20 cellular contexts compared by ENCODE assay signal in the genomic region with DNA sequence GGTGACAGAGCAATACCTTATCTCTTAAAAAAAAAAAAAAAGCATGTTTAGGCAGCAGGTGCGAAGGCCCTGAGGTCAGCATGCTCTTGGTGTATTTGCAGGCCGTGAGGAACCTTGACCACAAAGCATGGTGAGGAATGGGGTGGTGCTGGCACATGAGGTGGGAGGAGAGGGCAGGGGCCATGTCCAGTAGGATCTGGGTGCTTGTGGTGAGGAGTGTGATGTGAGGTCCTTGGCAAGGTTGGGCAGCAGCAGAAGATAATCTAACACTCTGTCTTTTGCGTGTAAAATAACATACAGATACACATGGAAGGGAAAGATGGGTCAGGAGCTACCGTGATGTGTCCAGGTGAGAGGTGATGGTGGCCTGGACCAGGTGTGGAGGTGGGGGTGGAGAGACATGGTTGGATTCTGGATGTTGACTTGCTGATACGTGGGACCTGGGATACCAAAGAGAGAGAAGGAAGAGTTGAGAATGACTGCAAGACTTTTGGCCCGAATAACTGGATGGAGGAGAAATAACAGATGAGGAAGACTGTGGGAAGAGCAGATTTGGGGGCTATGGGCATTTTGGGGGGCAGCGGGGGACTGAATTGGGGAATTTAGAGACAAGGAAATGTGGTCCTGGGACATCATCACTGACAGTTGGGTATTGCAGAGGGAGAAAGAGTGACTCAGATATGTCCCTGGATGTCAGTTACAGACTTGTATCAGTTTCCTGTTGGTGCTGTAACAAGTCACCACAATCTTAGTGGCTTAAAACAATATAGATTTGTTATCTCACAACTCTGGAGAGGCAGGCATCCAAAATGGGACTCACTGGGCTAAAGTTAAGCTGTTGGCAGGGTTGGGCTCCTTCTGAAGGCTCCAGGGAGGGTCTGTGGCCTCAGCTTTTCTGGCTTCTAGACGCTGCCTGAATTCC.
A peak's percentile ranks its signal among the peaks of the same experiment; 100 is the strongest.
DNase-seq lines count a peak whose midpoint lies in the region; ATAC-seq, FAIRE-seq and TF ChIP-seq lines count a peak whose summit lies in the region.
"Had no signal": no experiment of that assay in that cellular context is flagged by ENCODE, and none has a peak within 500 bp of the region (broad histone marks: within the 10 kb centered on the region; RNA-seq: fewer than 3 reads in every experiment).

No MANE protein-coding gene starts in this region.

- peaks cover 2% of the 10 kb centered on the region for H3K36me3 Mint-ChIP-seq in T-helper 17 cell (ENCODE audit: low read depth)

- H3K27ac ChIP-seq in body of pancreas (peak overlapping the region; percentile 81 to 92 (median 84)), HepG2 (ENCODE audit: extremely low read length, insufficient read depth, low read length) (no peak overlapping the region), gastrocnemius medialis (peak overlapping the region; percentile 41 to 75 (median 60))
- H3K27ac ChIP-seq: Peyer's patch had no signal

- TF ChIP-seq CTCF in body of pancreas (IDR thresholded peaks at IDR 0.05): no peak
- TF ChIP-seq CTCF in HepG2 (CRISPR knock-in tag; IDR thresholded peaks at IDR 0.05): no peak
- no peak for TF ChIP-seq CTCF in gastrocnemius medialis (IDR thresholded peaks at IDR 0.05 in 4 of 5, conservative IDR thresholded peaks at IDR 0.05 in 1 of 5)

- POLR2A ChIA-PET in HepG2 (lab: Yijun Ruan, JAX): no interaction called here

- in situ Hi-C loops in HepG2 (cut with HindIII; ENCODE audit: extremely low pct_ligation_motif_present, low pct_unique_long_range_greater_than_20kb) (no loop called here), gastrocnemius medialis (cut with MboI; ENCODE audit: low sequenced_read_pairs in 4 of 4) (no loop called here)

- no peak overlapping the region for H2AFZ ChIP-seq in HepG2 (ENCODE audit: low read length)
- H2AFZ ChIP-seq: GM23338 had no signal

- no TSS peak for BruUV-seq in HepG2 (replicated peaks; lab: Mats Ljungman, UMichigan)

- peak; percentile 78 for DNase-seq in MV-4-11 (lab: John Stamatoyannopoulos, UW)
- peak; percentile 35 to 51 (median 45) for DNase-seq in body of pancreas
- no peak for DNase-seq in HepG2 (ENCODE audit: low spot score)
- DNase-seq in gastrocnemius medialis: no peak
- DNase-seq in inferior parietal cortex (ENCODE audit: extremely low spot score): no peak
- DNase-seq in activated CD8-positive, alpha-beta memory T cell treated with anti-CD3 and anti-CD28 coated beads, Interleukin-2, amount 50 U/mL, for 4 hours: no peak
- no peak for DNase-seq in activated T-cell treated with anti-CD3 and anti-CD28 coated beads for 4 hours
- no peak for DNase-seq in T-helper 17 cell
- DNase-seq: ACHN, AML-193, COR-L47, GF-D8, KG1, NCI-H1105, NCI-H1694 treated with DMSO at 0.1 percent for 48 hours, NCI-H226, NCI-H524 treated with DMSO at 0.1 percent for 48 hours had no signal

- H3K27me3 Mint-ChIP-seq in T-helper 17 cell: no peaks in the 10 kb centered on the region

- H3K27me3 ChIP-seq in body of pancreas (no peaks in the 10 kb centered on the region), HepG2 (ENCODE audit: control insufficient read depth in 1 of 2, insufficient read depth in 2 of 2, low read length in 2 of 2) (peaks cover 0 to 12% of the 10 kb centered on the region in 2 experiments; a peak in 1 of 5 replicates), gastrocnemius medialis (no peaks in the 10 kb centered on the region)
- H3K27me3 ChIP-seq: Peyer's patch had no signal

- H3K9me3 ChIP-seq in body of pancreas (no peaks in the 10 kb centered on the region), HepG2 (ENCODE audit: low read length) (no peaks in the 10 kb centered on the region), gastrocnemius medialis (no peaks in the 10 kb centered on the region), T-helper 17 cell (ENCODE audit: control insufficient read depth, low read length, poor library complexity, severe bottlenecking) (no peaks in the 10 kb centered on the region)
- H3K9me3 ChIP-seq: Peyer's patch had no signal

- TF ChIP-seq RAD21 in HepG2 (CRISPR knock-in tag; IDR thresholded peaks at IDR 0.05): no peak

- TF ChIP-seq POLR2A in body of pancreas (IDR thresholded peaks at IDR 0.05): no peak
- TF ChIP-seq POLR2A in HepG2 (IDR thresholded peaks at IDR 0.05; ENCODE audit: insufficient read depth in 1 of 2, low read depth in 2 of 2, low read length in 2 of 2): no peak
- no peak for TF ChIP-seq POLR2A in gastrocnemius medialis (IDR thresholded peaks at IDR 0.05)

- no peak overlapping the region for H3K4me2 ChIP-seq in HepG2 (ENCODE audit: low read depth, low read length)
- H3K4me2 ChIP-seq: GM23338 had no signal

- no peaks in the 10 kb centered on the region for H3K36me3 ChIP-seq in body of pancreas (replicated peaks in 1 of 2; ENCODE audit: insufficient read depth in 1 of 2, low read depth in 2 of 2)
- H3K36me3 ChIP-seq in HepG2 (replicated peaks in 1 of 2; ENCODE audit: control insufficient read depth in 1 of 2, insufficient read depth in 2 of 2, low read length in 2 of 2): no peaks in the 10 kb centered on the region
- H3K36me3 ChIP-seq in gastrocnemius medialis: no peaks in the 10 kb centered on the region
- H3K36me3 ChIP-seq: Peyer's patch had no signal

- WGBS in body of pancreas, 2 donors: 68 to 75% methylated on average over 8 of the region's 8 CpGs
- WGBS in HepG2 (ENCODE audit: low lambda C conversion rate): 19% methylated on average over 7 of the region's 8 CpGs

- CTCF ChIA-PET in HepG2 (lab: Yijun Ruan, JAX; ENCODE audit: low intra/inter-chr PET ratio, low total read pairs): no interaction called here

- H3K4me3 Mint-ChIP-seq in T-helper 17 cell: no peak overlapping the region
- H3K4me3 Mint-ChIP-seq: GM23338 had no signal

- H4K20me1 ChIP-seq in HepG2 (ENCODE audit: insufficient read depth, low read length): no peaks in the 10 kb centered on the region

- no peak for FAIRE-seq in HepG2 (lab: Jason Lieb, UNC)
- FAIRE-seq: GM12891 had no signal

- H3K9ac ChIP-seq in HepG2 (ENCODE audit: insufficient read depth, low read depth, low read length): no peak overlapping the region

- no peaks in the 10 kb centered on the region for H3K79me2 ChIP-seq in HepG2 (ENCODE audit: insufficient read depth, low read length)

- ATAC-seq in body of pancreas (no peak), HepG2 (no peak), gastrocnemius medialis (no peak), T-helper 17 cell (no peak)
- ATAC-seq: GM23338 had no signal

- H3K4me3 ChIP-seq in body of pancreas: no peak overlapping the region
- no peak overlapping the region for H3K4me3 ChIP-seq in HepG2 (replicated peaks in 1 of 3; ENCODE audit: insufficient read depth in 1 of 3, low read depth in 2 of 3, low read length in 3 of 3)
- no peak overlapping the region for H3K4me3 ChIP-seq in gastrocnemius medialis
- H3K4me3 ChIP-seq: GM23338, Peyer's patch had no signal

- TF ChIP-seq EP300 in HepG2 (IDR thresholded peaks at IDR 0.05; ENCODE audit: low read depth in 2 of 2, low read length in 2 of 2) (no peak), HepG2 (CRISPR knock-in tag; IDR thresholded peaks at IDR 0.05; ENCODE audit: borderline replicate concordance) (no peak)

- no peaks in the 10 kb centered on the region for H3K4me1 Mint-ChIP-seq in T-helper 17 cell

- peaks cover 65% of the 10 kb centered on the region for H3K4me1 ChIP-seq in body of pancreas
- H3K4me1 ChIP-seq in HepG2 (ENCODE audit: insufficient read depth, low read length): peaks cover 21% of the 10 kb centered on the region
- peaks cover 4 to 11% of the 10 kb centered on the region in 2 donors for H3K4me1 ChIP-seq in gastrocnemius medialis

- H3K27ac Mint-ChIP-seq in T-helper 17 cell: no peak overlapping the region
- H3K27ac Mint-ChIP-seq: GM23338 had no signal

- intact Hi-C loops in body of pancreas (cut with DNase I) (no loop called here), HepG2 (cut with micrococcal nuclease; ENCODE audit: unreplicated experiment) (no loop called here), gastrocnemius medialis (cut with DNase I; ENCODE audit: low total_unique reads) (loop anchor here (10.0 kb wide), 1 partner anchor 322 kb away; no protein-coding TSS in a partner anchor)

TF ChIP-seq in HepG2, 621 proteins besides CTCF, POLR2A, EP300 and RAD21:
- TF ChIP-seq ZNF12 (CRISPR knock-in tag; IDR thresholded peaks at IDR 0.05): peak; percentile 93
- TF ChIP-seq, protein P1, sequence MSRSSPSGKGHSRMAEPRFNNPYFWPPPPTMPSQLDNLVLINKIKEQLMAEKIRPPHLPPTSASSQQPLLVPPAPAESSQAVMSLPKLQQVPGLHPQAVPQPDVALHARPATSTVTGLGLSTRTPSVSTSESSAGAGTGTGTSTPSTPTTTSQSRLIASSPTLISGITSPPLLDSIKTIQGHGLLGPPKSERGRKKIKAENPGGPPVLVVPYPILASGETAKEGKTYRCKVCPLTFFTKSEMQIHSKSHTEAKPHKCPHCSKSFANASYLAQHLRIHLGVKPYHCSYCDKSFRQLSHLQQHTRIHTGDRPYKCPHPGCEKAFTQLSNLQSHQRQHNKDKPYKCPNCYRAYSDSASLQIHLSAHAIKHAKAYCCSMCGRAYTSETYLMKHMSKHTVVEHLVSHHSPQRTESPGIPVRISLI (CRISPR knock-in tag; IDR thresholded peaks at IDR 0.05; ENCODE audit: borderline replicate concordance): peak; percentile 31; the same call in 1 of the 2 replicates
- no peak for TF ChIP-seq ZNF724P (CRISPR knock-in tag; IDR thresholded peaks at IDR 0.05; ENCODE audit: borderline replicate concordance)
- no peak for TF ChIP-seq MIER3 (CRISPR knock-in tag; IDR thresholded peaks at IDR 0.05; ENCODE audit: borderline replicate concordance)

Comparison
In these comparisons a context has a peak if more than half of its experiments do, and no peak if none do; other contexts are left out.
1. DNase-seq: peak in MV-4-11 (single experiment) and body of pancreas (4 of 4); none in HepG2 (single experiment), gastrocnemius medialis (0 of 2), inferior parietal cortex (single experiment), activated CD8-positive, alpha-beta memory T cell treated with anti-CD3 and anti-CD28 coated beads, Interleukin-2, amount 50 U/mL, for 4 hours (single experiment), activated T-cell treated with anti-CD3 and anti-CD28 coated beads for 4 hours (single experiment) and T-helper 17 cell (0 of 3).